24 cellular contexts compared by ENCODE assay signal in the genomic region with DNA sequence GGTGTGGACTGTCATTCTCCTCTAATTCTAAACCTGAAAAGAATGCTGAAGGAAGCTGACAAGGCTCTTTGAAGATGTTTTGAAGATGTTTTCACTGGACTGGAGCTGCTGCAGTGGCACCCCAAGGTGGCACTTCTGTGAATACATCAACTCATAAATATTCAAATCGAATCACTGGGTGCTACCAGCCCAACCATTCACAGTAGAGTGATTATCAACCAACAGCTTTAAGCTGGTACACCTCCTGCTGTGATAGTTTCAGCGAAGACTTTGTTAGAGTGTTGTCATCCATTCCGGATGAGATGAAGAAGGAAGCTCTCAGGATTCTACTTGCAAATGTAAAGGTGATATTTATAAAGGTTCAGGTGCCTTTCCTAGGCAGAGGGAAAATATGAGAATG.
"Had no signal": no experiment of that assay in that cellular context is flagged by ENCODE, and none has a peak within 500 bp of the region (broad histone marks: within the 10 kb centered on the region; RNA-seq: fewer than 3 reads in every experiment).

No MANE protein-coding gene starts in this region.

- H3K36me3 Mint-ChIP-seq: activated CD4-positive, alpha-beta memory T cell treated with anti-CD3 and anti-CD28 coated beads for 36 hours; activated CD8-positive, alpha-beta memory T cell treated with anti-CD3 and anti-CD28 coated beads, Interleukin-2, amount 10 ng/mL, durations not matched to agents 7 days and 5 days; naive thymus-derived CD4-positive, alpha-beta T cell had no signal

- H3K27me3 ChIP-seq: ascending aorta, breast epithelium, right atrium auricular region, suprapubic skin had no signal

- H3K27ac ChIP-seq: ascending aorta, breast epithelium, epithelial cell of prostate, right atrium auricular region, suprapubic skin had no signal

- H3K36me3 ChIP-seq: ascending aorta, breast epithelium, right atrium auricular region, suprapubic skin had no signal

- H3K27ac Mint-ChIP-seq: activated CD4-positive, alpha-beta memory T cell treated with anti-CD3 and anti-CD28 coated beads for 36 hours; activated CD8-positive, alpha-beta memory T cell treated with anti-CD3 and anti-CD28 coated beads, Interleukin-2, amount 10 ng/mL, durations not matched to agents 7 days and 5 days; activated naive CD4-positive, alpha-beta T cell treated with anti-CD3 and anti-CD28 coated beads for 36 hours; activated naive CD8-positive, alpha-beta T cell treated with anti-CD3 and anti-CD28 coated beads, Interleukin-2, amount 50 U/mL, for 24 hours; activated T-helper 2 cell treated with anti-CD3 and anti-CD28 coated beads, Interferon-gamma antibody, Interleukin-2, Interleukin-4, amounts not matched to agents 10 μg/mL and 5 μg/mL and 100 μg/mL, durations not matched to agents 14 hours and 24 hours and 36 hours; naive thymus-derived CD4-positive, alpha-beta T cell; progenitor cell of endocrine pancreas; stimulated activated naive CD8-positive, alpha-beta T cell treated with anti-CD3 and anti-CD28 coated beads, Interleukin-15, Interleukin-2, amounts not matched to agents 100 ng/mL and 50 ng/mL, for 24 hours; type B pancreatic cell had no signal

- H3K9me3 ChIP-seq: ascending aorta, breast epithelium, right atrium auricular region, suprapubic skin had no signal

- H3K4me1 Mint-ChIP-seq: activated CD8-positive, alpha-beta memory T cell treated with anti-CD3 and anti-CD28 coated beads, Interleukin-2, amount 10 ng/mL, durations not matched to agents 7 days and 5 days; activated naive CD8-positive, alpha-beta T cell treated with anti-CD3 and anti-CD28 coated beads, Interleukin-2, amount 50 U/mL, for 24 hours; naive thymus-derived CD4-positive, alpha-beta T cell had no signal

- H3K27me3 Mint-ChIP-seq: activated CD4-positive, alpha-beta memory T cell treated with anti-CD3 and anti-CD28 coated beads for 36 hours; activated CD8-positive, alpha-beta memory T cell treated with anti-CD3 and anti-CD28 coated beads, Interleukin-2, amount 10 ng/mL, durations not matched to agents 7 days and 5 days; activated naive CD8-positive, alpha-beta T cell treated with anti-CD3 and anti-CD28 coated beads, Interleukin-2, amount 50 U/mL, for 24 hours; naive thymus-derived CD4-positive, alpha-beta T cell; progenitor cell of endocrine pancreas; stimulated activated naive CD8-positive, alpha-beta T cell treated with anti-CD3 and anti-CD28 coated beads, Interleukin-15, Interleukin-2, amounts not matched to agents 100 ng/mL and 50 ng/mL, for 24 hours had no signal

- H3K4me1 ChIP-seq: ascending aorta, breast epithelium, suprapubic skin had no signal

- H3K4me3 ChIP-seq: ascending aorta, breast epithelium, lung, right atrium auricular region, suprapubic skin had no signal

- H3K4me3 Mint-ChIP-seq: activated CD4-positive, alpha-beta memory T cell treated with anti-CD3 and anti-CD28 coated beads for 36 hours; activated CD8-positive, alpha-beta memory T cell treated with anti-CD3 and anti-CD28 coated beads, Interleukin-2, amount 10 ng/mL, durations not matched to agents 7 days and 5 days; activated naive CD4-positive, alpha-beta T cell treated with anti-CD3 and anti-CD28 coated beads for 36 hours; activated naive CD8-positive, alpha-beta T cell treated with anti-CD3 and anti-CD28 coated beads, Interleukin-2, amount 50 U/mL, for 24 hours; naive thymus-derived CD4-positive, alpha-beta T cell; stimulated activated naive CD8-positive, alpha-beta T cell treated with anti-CD3 and anti-CD28 coated beads, Interleukin-15, Interleukin-2, amounts not matched to agents 100 ng/mL and 50 ng/mL, for 24 hours; type B pancreatic cell had no signal

- ATAC-seq: activated CD8-positive, alpha-beta memory T cell treated with anti-CD3 and anti-CD28 coated beads, Interleukin-2, amount 10 ng/mL, durations not matched to agents 7 days and 5 days; activated naive CD8-positive, alpha-beta T cell treated with anti-CD3 and anti-CD28 coated beads, Interleukin-2, amount 50 U/mL, for 24 hours; naive thymus-derived CD4-positive, alpha-beta T cell had no signal

- FAIRE-seq: islet of Langerhans had no signal

- DNase-seq: activated CD4-positive, alpha-beta memory T cell treated with anti-CD3 and anti-CD28 coated beads for 36 hours; activated CD4-positive, alpha-beta T cell treated with anti-CD3 and anti-CD28 coated beads for 1 hour; activated CD8-positive, alpha-beta memory T cell treated with anti-CD3 and anti-CD28 coated beads, Interleukin-2, amount 10 ng/mL, durations not matched to agents 7 days and 5 days; activated naive CD4-positive, alpha-beta T cell treated with anti-CD3 and anti-CD28 coated beads for 36 hours; activated naive CD8-positive, alpha-beta T cell treated with anti-CD3 and anti-CD28 coated beads, Interleukin-2, amount 50 U/mL, for 24 hours; activated T-cell treated with anti-CD3 and anti-CD28 coated beads, Interleukin-2, amount 50 U/mL, for 1 hour; cerebellar nuclear complex; effector memory CD4-positive, alpha-beta T cell; foreskin melanocyte; head of caudate nucleus; naive thymus-derived CD4-positive, alpha-beta T cell; nucleus accumbens; T1000 had no signal

- H3K9me3 Mint-ChIP-seq: activated CD4-positive, alpha-beta memory T cell treated with anti-CD3 and anti-CD28 coated beads for 36 hours had no signal
